In the genomic region with DNA sequence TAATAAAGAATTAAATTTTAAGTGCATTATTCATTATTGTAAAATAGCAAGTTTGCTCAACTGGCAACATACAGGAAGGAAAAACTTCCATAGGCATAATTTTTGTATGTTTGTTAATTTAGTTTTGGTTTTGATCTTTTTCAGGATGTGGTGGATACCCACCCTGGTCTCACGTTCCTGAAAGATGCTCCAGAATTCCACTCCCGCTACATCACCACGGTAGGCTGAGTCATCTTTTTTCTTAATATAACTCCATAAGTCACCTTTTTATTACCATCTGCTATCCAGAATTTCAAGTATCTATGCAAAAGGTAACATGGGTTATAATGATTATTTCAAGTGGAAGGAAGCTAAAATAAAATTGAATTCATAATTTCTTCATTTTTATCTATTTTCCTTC, we compare ENCODE assay signal across 9 cellular contexts.
DNase-seq lines count a peak whose midpoint lies in the region; ATAC-seq and TF ChIP-seq lines count a peak whose summit lies in the region.
"Had no signal": no experiment of that assay in that cellular context is flagged by ENCODE, and none has a peak within 500 bp of the region (broad histone marks: within the 10 kb centered on the region; RNA-seq: fewer than 3 reads in every experiment).

No MANE protein-coding gene starts in this region.

- H3K27me3 ChIP-seq in muscle layer of colon (ENCODE audit: control insufficient read depth in 1 of 2, insufficient read depth in 2 of 2, low read length in 2 of 2) = no peaks in the 10 kb centered on the region

- no peak overlapping the region for H3K9ac ChIP-seq in muscle layer of colon (ENCODE audit: low read length)

- TF ChIP-seq CTCF in cardiac fibroblast (IDR thresholded peaks at IDR 0.05; ENCODE audit: low read depth, low read length) = no peak

- H3K9me3 ChIP-seq in muscle layer of colon (ENCODE audit: low read length) = no peaks in the 10 kb centered on the region

- H3K4me3 ChIP-seq in cardiac fibroblast (replicated peaks in 1 of 2; ENCODE audit: low read depth in 2 of 2, low read length in 2 of 2) = no peak overlapping the region
- no peak overlapping the region for H3K4me3 ChIP-seq in muscle layer of colon (ENCODE audit: low read depth in 1 of 2, low read length in 2 of 2)
- H3K4me3 ChIP-seq: K562 had no signal

- H3K4me1 ChIP-seq in muscle layer of colon (ENCODE audit: insufficient read depth, low read length) = peaks cover 16% of the 10 kb centered on the region

- H3K27ac ChIP-seq in muscle layer of colon (ENCODE audit: low read depth, low read length) = peak overlapping the region; percentile 72

- DNase-seq in AG08395 (ENCODE audit: low spot score) (peak; percentile 70), LoVo (ENCODE audit: low spot score) (peak; percentile 21), cardiac fibroblast (ENCODE audit: low read depth in 2 of 2) (peak; percentile 53 to 87), NCI-H1930 (lab: John Stamatoyannopoulos, UW) (no peak)
- DNase-seq in activated CD4-positive, alpha-beta T cell treated with anti-CD3 and anti-CD28 coated beads for 1 hour = no peak
- DNase-seq in activated CD8-positive, alpha-beta memory T cell treated with anti-CD3 and anti-CD28 coated beads, Interleukin-2, amount 50 U/mL, for 48 hours = no peak

- ATAC-seq in HG03097 (IDR thresholded peaks at IDR 0.05; ENCODE audit: low FRiP score, unreplicated experiment) = no peak

- no peaks in the 10 kb centered on the region for H3K36me3 ChIP-seq in muscle layer of colon (ENCODE audit: insufficient read depth, low read length)

Comparison
In these comparisons a context has a peak if more than half of its experiments do, and no peak if none do; other contexts are left out.
1. DNase-seq: peak in AG08395 (single experiment), LoVo (single experiment) and cardiac fibroblast (2 of 2); none in activated CD4-positive, alpha-beta T cell treated with anti-CD3 and anti-CD28 coated beads for 1 hour (single experiment), NCI-H1930 (0 of 2) and activated CD8-positive, alpha-beta memory T cell treated with anti-CD3 and anti-CD28 coated beads, Interleukin-2, amount 50 U/mL, for 48 hours (single experiment).